In the genomic region with DNA sequence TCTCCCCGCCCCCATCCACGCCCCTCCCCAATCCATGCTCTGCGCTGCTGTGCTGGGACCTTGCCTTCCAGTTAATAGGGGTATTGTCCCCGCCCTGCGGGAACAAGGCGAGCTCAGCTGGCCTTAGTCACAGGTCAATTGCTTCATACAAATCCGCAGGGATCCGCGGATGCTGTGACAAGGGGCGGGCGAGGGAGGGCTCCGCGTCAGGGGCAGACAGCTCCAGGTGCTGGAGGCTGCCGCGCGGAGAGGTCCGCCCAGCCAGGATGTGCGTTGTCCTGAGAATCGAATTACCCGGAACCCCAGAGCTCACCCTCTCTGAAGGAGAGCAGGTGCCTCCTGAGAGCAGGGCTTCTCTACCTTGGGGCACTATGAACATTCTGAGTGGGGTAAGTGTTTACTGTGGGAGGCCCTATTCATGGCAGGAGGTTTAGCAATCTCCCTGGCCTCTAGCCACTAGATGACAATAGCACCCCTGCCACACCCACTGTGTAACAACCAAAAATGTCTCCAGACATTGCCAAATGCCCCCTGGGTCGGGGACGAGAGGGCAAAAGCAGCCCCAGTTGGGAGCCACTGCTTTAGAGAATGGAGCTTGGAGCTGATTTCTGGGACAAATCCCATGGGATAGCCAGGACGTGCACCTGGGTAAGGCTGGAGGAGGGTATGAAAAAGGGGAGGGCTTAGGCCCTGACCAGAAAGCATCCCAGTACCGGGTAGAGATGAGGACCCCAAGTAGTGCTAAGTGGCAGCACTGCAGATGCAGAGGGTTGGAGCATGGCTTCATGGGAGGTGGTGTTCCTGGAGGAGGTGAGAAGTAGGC, we compare ENCODE assay signal across 10 cellular contexts.
A peak's percentile ranks its signal among the peaks of the same experiment; 100 is the strongest.
DNase-seq lines count a peak whose midpoint lies in the region; ATAC-seq and TF ChIP-seq lines count a peak whose summit lies in the region.
"Had no signal": no experiment of that assay in that cellular context is flagged by ENCODE, and none has a peak within 500 bp of the region (broad histone marks: within the 10 kb centered on the region; RNA-seq: fewer than 3 reads in every experiment).

No MANE protein-coding gene starts in this region.

- H3K9me3 ChIP-seq in mucosa of descending colon: no peaks in the 10 kb centered on the region

- intact Hi-C loops in mucosa of descending colon (cut with DNase I, micrococcal nuclease): no loop called here

- TF ChIP-seq CTCF in glutamatergic neuron (IDR thresholded peaks at IDR 0.05; ENCODE audit: partially characterized antibody, unreplicated experiment) (no peak), progenitor cell of endocrine pancreas (IDR thresholded peaks at IDR 0.05; ENCODE audit: unreplicated experiment) (no peak), mucosa of descending colon (IDR thresholded peaks at IDR 0.05) (no peak)

- no peaks in the 10 kb centered on the region for H3K36me3 ChIP-seq in mucosa of descending colon (ENCODE audit: low read depth)

- peaks cover 10% of the 10 kb centered on the region for H3K4me1 Mint-ChIP-seq in glutamatergic neuron (ENCODE audit: low read depth, unreplicated experiment)
- H3K4me1 Mint-ChIP-seq in progenitor cell of endocrine pancreas (ENCODE audit: low read depth): no peaks in the 10 kb centered on the region

- no peak overlapping the region for H3K27ac Mint-ChIP-seq in glutamatergic neuron (ENCODE audit: unreplicated experiment)
- no peak overlapping the region for H3K27ac Mint-ChIP-seq in progenitor cell of endocrine pancreas

- peaks cover 6% of the 10 kb centered on the region for H3K9me3 Mint-ChIP-seq in glutamatergic neuron (ENCODE audit: unreplicated experiment)
- H3K9me3 Mint-ChIP-seq in progenitor cell of endocrine pancreas (ENCODE audit: low read depth): no peaks in the 10 kb centered on the region

- ATAC-seq in HG02870 (IDR thresholded peaks at IDR 0.05; ENCODE audit: unreplicated experiment): no peak
- no peak for ATAC-seq in mucosa of descending colon

- DNase-seq in M059J (ENCODE audit: low read depth): peak; percentile 13
- DNase-seq in NCI-H526 treated with DMSO at 0.1 percent for 48 hours (lab: John Stamatoyannopoulos, UW): peak; percentile 4
- DNase-seq in glutamatergic neuron: peak; percentile 70
- peak; percentile 23 for DNase-seq in progenitor cell of endocrine pancreas (ENCODE audit: low spot score, unreplicated experiment)
- DNase-seq in NK-92 (lab: John Stamatoyannopoulos, UW; ENCODE audit: unreplicated experiment): no peak
- no peak for DNase-seq in mucosa of descending colon
- DNase-seq: activated T-cell treated with anti-CD3 and anti-CD28 coated beads for 4 hours, foreskin fibroblast, NCI-H524 treated with DMSO at 0.1 percent for 48 hours had no signal

- no peaks in the 10 kb centered on the region for H3K4me1 ChIP-seq in mucosa of descending colon (ENCODE audit: low read depth)

- H3K36me3 Mint-ChIP-seq in glutamatergic neuron (ENCODE audit: unreplicated experiment) (no peaks in the 10 kb centered on the region), progenitor cell of endocrine pancreas (ENCODE audit: insufficient read depth) (no peaks in the 10 kb centered on the region)

- no peak overlapping the region for H3K4me3 Mint-ChIP-seq in glutamatergic neuron (ENCODE audit: unreplicated experiment)
- peak overlapping the region; percentile 35 for H3K4me3 Mint-ChIP-seq in progenitor cell of endocrine pancreas (ENCODE audit: low read depth)

- no peak overlapping the region for H3K4me3 ChIP-seq in mucosa of descending colon

- H3K27me3 Mint-ChIP-seq in glutamatergic neuron (ENCODE audit: unreplicated experiment): peaks cover 5% of the 10 kb centered on the region
- peaks cover 39% of the 10 kb centered on the region for H3K27me3 Mint-ChIP-seq in progenitor cell of endocrine pancreas

Comparison
In these comparisons a context has a peak if more than half of its experiments do, and no peak if none do; other contexts are left out.
1. DNase-seq: peak in M059J (single experiment), NCI-H526 treated with DMSO at 0.1 percent for 48 hours (single experiment), glutamatergic neuron (single experiment) and progenitor cell of endocrine pancreas (single experiment); none in NK-92 (single experiment) and mucosa of descending colon (0 of 3).